ENCODE assay signal across 1 cellular context in genomic region chr11:64845125-64845735, GRCh38.
TF ChIP-seq lines count a peak whose summit lies in the region.

No MANE protein-coding gene starts in this region.

TF ChIP-seq in H1, 55 proteins besides CTCF, POLR2A, EP300 and RAD21:
- peak; percentile 96 for TF ChIP-seq KDM1A (IDR thresholded peaks at IDR 0.05; ENCODE audit: borderline replicate concordance, low read length)
- TF ChIP-seq SIN3A (conservative IDR thresholded peaks at IDR 0.05 in 1 of 2, IDR thresholded peaks at IDR 0.05 in 1 of 2; ENCODE audit: low read depth in 1 of 2, low read length in 2 of 2), result 0 out of 4 replicates have a peak, but pooled peaks of 1 of the 2 experiments have one; percentile 7
- peak in 1 of 2 experiments; percentile 64; a peak in 1 of 4 replicates for TF ChIP-seq HDAC2 (IDR thresholded peaks at IDR 0.05; ENCODE audit: borderline replicate concordance in 1 of 2, low read depth in 2 of 2, low read length in 2 of 2)
- no peak for TF ChIP-seq GABPA (IDR thresholded peaks at IDR 0.05; ENCODE audit: borderline replicate concordance, insufficient read depth, low read length)
- no peak for TF ChIP-seq BACH1 (IDR thresholded peaks at IDR 0.05; ENCODE audit: low read length)
TF ChIP-seq in H1: peak in this region for 3.
